ENCODE assay signal across 12 cellular contexts in the genomic region with DNA sequence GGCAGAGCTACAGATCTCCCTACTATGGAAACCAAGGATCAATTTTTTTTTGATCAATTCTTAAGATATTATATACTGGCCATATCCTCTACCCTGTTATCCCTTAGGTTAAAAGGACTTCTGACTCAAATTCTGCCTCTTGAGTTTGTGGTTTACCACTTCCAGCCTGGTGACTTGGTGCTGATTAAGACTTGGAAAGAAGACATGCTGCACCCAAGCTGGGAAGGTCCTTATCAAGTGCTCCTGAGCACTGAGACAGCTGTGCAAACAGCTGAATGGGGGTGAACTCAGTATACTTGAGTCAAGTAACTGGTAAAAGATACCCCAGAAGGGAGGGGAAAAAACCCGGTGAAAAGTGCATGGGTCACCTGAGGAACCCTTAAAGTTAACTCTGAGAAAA. TPM values are rescaled to one million over a fixed set of nuclear protein-coding genes. Genes with fewer than 3 reads are reported as not detected.
DNase-seq lines count a peak whose midpoint lies in the region; FAIRE-seq and TF ChIP-seq lines count a peak whose summit lies in the region.
"Had no signal": no experiment of that assay in that cellular context is flagged by ENCODE, and none has a peak within 500 bp of the region (broad histone marks: within the 10 kb centered on the region; RNA-seq: fewer than 3 reads in every experiment).

No MANE protein-coding gene starts in this region.

- no peak overlapping the region for H2AFZ ChIP-seq in KMS-11 (ENCODE audit: low read depth)
- H2AFZ ChIP-seq in astrocyte (ENCODE audit: low read depth, low read length) = no peak overlapping the region

- H3K27ac Mint-ChIP-seq in astrocyte (ENCODE audit: unreplicated experiment) = no peak overlapping the region
- H3K27ac Mint-ChIP-seq: mesothelial cell of epicardium had no signal

- no peaks in the 10 kb centered on the region for H3K9me3 ChIP-seq in astrocyte (ENCODE audit: insufficient read depth, low read depth, low read length)

- peaks cover 19% of the 10 kb centered on the region for H3K27me3 Mint-ChIP-seq in astrocyte (ENCODE audit: low read depth, unreplicated experiment)

- no peaks in the 10 kb centered on the region for H4K20me1 ChIP-seq in KMS-11 (ENCODE audit: insufficient read depth)
- H4K20me1 ChIP-seq in astrocyte (ENCODE audit: insufficient read depth, low read length) = no peaks in the 10 kb centered on the region

- H3K36me3 ChIP-seq in KMS-11 (ENCODE audit: insufficient read depth) (no peaks in the 10 kb centered on the region), astrocyte (ENCODE audit: insufficient read depth, low read length) (no peaks in the 10 kb centered on the region)
- H3K36me3 ChIP-seq: cardiac muscle cell had no signal

- H3K4me1 ChIP-seq in KMS-11 (ENCODE audit: low read depth, poor library complexity, severe bottlenecking) (peaks cover 77% of the 10 kb centered on the region), astrocyte (ENCODE audit: insufficient read depth, low read length) (no peaks in the 10 kb centered on the region)

- H3K4me2 ChIP-seq in KMS-11 (peak overlapping the region; percentile 95), astrocyte (ENCODE audit: low read length) (no peak overlapping the region)

- H3K9me3 Mint-ChIP-seq in astrocyte (ENCODE audit: unreplicated experiment) = peaks cover 13% of the 10 kb centered on the region

- H3K4me3 ChIP-seq in KMS-11 (IDR thresholded peaks at IDR 0.05; ENCODE audit: insufficient read depth, low read depth, low read length) = no peak overlapping the region
- H3K4me3 ChIP-seq in astrocyte (ENCODE audit: insufficient read depth, low read depth, low read length) = no peak overlapping the region
- no peak overlapping the region for H3K4me3 ChIP-seq in skeletal muscle cell (ENCODE audit: low read depth, low read length)
- H3K4me3 ChIP-seq: cardiac muscle cell had no signal

- H3K4me3 Mint-ChIP-seq in astrocyte (ENCODE audit: unreplicated experiment) = no peak overlapping the region
- H3K4me3 Mint-ChIP-seq: mesothelial cell of epicardium had no signal

- H3K27me3 ChIP-seq in KMS-11 (ENCODE audit: insufficient read depth, low read depth) = no peaks in the 10 kb centered on the region
- H3K27me3 ChIP-seq in astrocyte (ENCODE audit: insufficient read depth, low read length) = no peaks in the 10 kb centered on the region
- H3K27me3 ChIP-seq: cardiac muscle cell had no signal

- TF ChIP-seq CTCF in KMS-11 (conservative IDR thresholded peaks at IDR 0.05; ENCODE audit: low read depth, low read length) (no peak), astrocyte (IDR thresholded peaks at IDR 0.05; ENCODE audit: insufficient read depth, low read depth, low read length) (no peak)

- no peak for DNase-seq in GM18507 (ENCODE audit: extremely low spot score, insufficient read length, low read depth)
- peak; percentile 74 for DNase-seq in astrocyte (ENCODE audit: low read depth)
- peak; percentile 25 for DNase-seq in skeletal muscle cell (ENCODE audit: low read depth)
- no peak for DNase-seq in NCI-H1092 treated with DMSO at 0.1 percent for 48 hours (lab: John Stamatoyannopoulos, UW)
- DNase-seq in dermis blood vessel endothelial cell = no peak
- DNase-seq in COLO829 (ENCODE audit: low spot score) = no peak
- DNase-seq: NCI-H2081 treated with DMSO at 0.1 percent for 48 hours had no signal

- H3K27ac ChIP-seq in KMS-11 (peak overlapping the region; percentile 80), astrocyte (ENCODE audit: low read depth, low read length) (no peak overlapping the region)
- H3K27ac ChIP-seq: cardiac muscle cell had no signal

- no peaks in the 10 kb centered on the region for H3K4me1 Mint-ChIP-seq in astrocyte (ENCODE audit: low read depth, unreplicated experiment)
- H3K4me1 Mint-ChIP-seq: mesothelial cell of epicardium had no signal

- H3K9ac ChIP-seq in KMS-11 (no peak overlapping the region), astrocyte (ENCODE audit: low read length) (no peak overlapping the region)

- H3K36me3 Mint-ChIP-seq in astrocyte (ENCODE audit: low read depth, unreplicated experiment) = no peaks in the 10 kb centered on the region

- H3K79me2 ChIP-seq in KMS-11 (ENCODE audit: insufficient read depth, low read depth) = no peaks in the 10 kb centered on the region
- no peaks in the 10 kb centered on the region for H3K79me2 ChIP-seq in astrocyte (ENCODE audit: insufficient read depth, low read length)

- FAIRE-seq in GM18507 (lab: Jason Lieb, UNC) (peak; percentile 49), astrocyte (lab: Jason Lieb, UNC) (no peak)

RNA-seq across cellular contexts. Expression of a gene that starts 20.5 kb away (rescaled TPM):
- total RNA-seq in astrocyte (not detected in 2 replicates), dermis blood vessel endothelial cell (not detected in 2 replicates)
- total RNA-seq: cardiac muscle cell, G401, glomerular endothelial cell, mesothelial cell of epicardium had no signal

RNA-seq across cellular contexts. Expression of a gene that starts 43.2 kb away (rescaled TPM):
- 59.6 and 62.6 TPM in 2 replicates for total RNA-seq in astrocyte
- 36.2 and 42.4 TPM in 2 replicates for total RNA-seq in dermis blood vessel endothelial cell

Comparison
In these comparisons a context has a peak if more than half of its experiments do, and no peak if none do; other contexts are left out.
1. DNase-seq: peak in astrocyte (single experiment) and skeletal muscle cell (single experiment); none in GM18507 (single experiment), NCI-H1092 treated with DMSO at 0.1 percent for 48 hours (single experiment), dermis blood vessel endothelial cell (single experiment) and COLO829 (single experiment).